10 cellular contexts compared by ENCODE assay signal in genomic region chr20:539848-540247, GRCh38. TPM values are rescaled to one million over a fixed set of nuclear protein-coding genes. Genes with fewer than 3 reads are reported as not detected.
DNase-seq lines count a peak whose midpoint lies in the region; ATAC-seq and TF ChIP-seq lines count a peak whose summit lies in the region.
"Had no signal": no experiment of that assay in that cellular context is flagged by ENCODE, and none has a peak within 500 bp of the region (broad histone marks: within the 10 kb centered on the region; RNA-seq: fewer than 3 reads in every experiment).

No MANE protein-coding gene starts in this region.

- H2AFZ ChIP-seq in hepatocyte = no peak overlapping the region

- peaks cover 86% of the 10 kb centered on the region for H3K79me2 ChIP-seq in hepatocyte

- no peaks in the 10 kb centered on the region for H3K36me3 ChIP-seq in hepatocyte (replicated peaks; ENCODE audit: insufficient read depth, low read depth)

- H3K9me3 Mint-ChIP-seq in activated naive CD8-positive, alpha-beta T cell treated with anti-CD3 and anti-CD28 coated beads, Interleukin-2, amount 50 U/mL, for 24 hours = peaks cover 6% of the 10 kb centered on the region

- H3K27ac Mint-ChIP-seq in activated naive CD8-positive, alpha-beta T cell treated with anti-CD3 and anti-CD28 coated beads, Interleukin-2, amount 50 U/mL, for 24 hours = no peak overlapping the region

- H4K20me1 ChIP-seq in hepatocyte (ENCODE audit: insufficient read depth, poor library complexity, severe bottlenecking) = peaks cover 80% of the 10 kb centered on the region

- no peaks in the 10 kb centered on the region for H3K9me2 ChIP-seq in hepatocyte (replicated peaks; ENCODE audit: insufficient read depth)

- H3K4me2 ChIP-seq in hepatocyte = peak overlapping the region; percentile 88

- peaks cover 31% of the 10 kb centered on the region for H3K4me1 ChIP-seq in hepatocyte (ENCODE audit: insufficient read depth)

- peaks cover 44% of the 10 kb centered on the region for H3K36me3 Mint-ChIP-seq in activated naive CD8-positive, alpha-beta T cell treated with anti-CD3 and anti-CD28 coated beads, Interleukin-2, amount 50 U/mL, for 24 hours (ENCODE audit: low read depth)

- peaks cover 89% of the 10 kb centered on the region for H3K4me1 Mint-ChIP-seq in activated naive CD8-positive, alpha-beta T cell treated with anti-CD3 and anti-CD28 coated beads, Interleukin-2, amount 50 U/mL, for 24 hours

- H3K4me3 Mint-ChIP-seq in activated naive CD8-positive, alpha-beta T cell treated with anti-CD3 and anti-CD28 coated beads, Interleukin-2, amount 50 U/mL, for 24 hours = peak overlapping the region; percentile 6

- H3K27ac ChIP-seq in hepatocyte = peak overlapping the region; percentile 52
- H3K27ac ChIP-seq: 22Rv1 had no signal

- H3K27me3 Mint-ChIP-seq in activated naive CD8-positive, alpha-beta T cell treated with anti-CD3 and anti-CD28 coated beads, Interleukin-2, amount 50 U/mL, for 24 hours = no peaks in the 10 kb centered on the region

- H3K27me3 ChIP-seq in hepatocyte = no peaks in the 10 kb centered on the region

- H3K4me3 ChIP-seq in hepatocyte = no peak overlapping the region

- 28% methylated on average over 2 of the region's 2 CpGs for WGBS in hepatocyte (ENCODE audit: low lambda C conversion rate, missing lambda C conversion rate)

- DNase-seq in DMS 273 (lab: John Stamatoyannopoulos, UW; ENCODE audit: unreplicated experiment) (peak; percentile 16), DMS 273 treated with DMSO at 0.1 percent for 48 hours (lab: John Stamatoyannopoulos, UW) (no peak), hepatocyte (ENCODE audit: low spot score) (peak; percentile 79), stromal cell of bone marrow (ENCODE audit: low read depth) (peak; percentile 56), retina (no peak)
- no peak for DNase-seq in activated naive CD8-positive, alpha-beta T cell treated with anti-CD3 and anti-CD28 coated beads, Interleukin-2, amount 50 U/mL, for 24 hours
- DNase-seq: activated effector memory CD4-positive, alpha-beta T cell treated with anti-CD3 and anti-CD28 coated beads, Interleukin-2, amount 50 U/mL, for 16 hours had no signal

- no peaks in the 10 kb centered on the region for H3K9me3 ChIP-seq in hepatocyte (ENCODE audit: low read depth)

- TF ChIP-seq CTCF in hepatocyte (IDR thresholded peaks at IDR 0.05; ENCODE audit: poor library complexity) = no peak

- no peak for ATAC-seq in activated naive CD8-positive, alpha-beta T cell treated with anti-CD3 and anti-CD28 coated beads, Interleukin-2, amount 50 U/mL, for 24 hours
- no peak for ATAC-seq in GM19452 (IDR thresholded peaks at IDR 0.05; ENCODE audit: unreplicated experiment)
- no peak for ATAC-seq in HG03460 (IDR thresholded peaks at IDR 0.05; ENCODE audit: unreplicated experiment)

RNA-seq across cellular contexts. Expression of gene CSNK2A1, which starts 3.7 kb away (rescaled TPM):
- 157 and 173 TPM in 2 replicates for total RNA-seq in hepatocyte
- polyA plus RNA-seq in hepatocyte = 63.9 and 65.6 TPM in 2 replicates

Comparison
In these comparisons a context has a peak if more than half of its experiments do, and no peak if none do; other contexts are left out.
1. DNase-seq: peak in DMS 273 (single experiment), hepatocyte (single experiment) and stromal cell of bone marrow (single experiment); none in DMS 273 treated with DMSO at 0.1 percent for 48 hours (single experiment), activated naive CD8-positive, alpha-beta T cell treated with anti-CD3 and anti-CD28 coated beads, Interleukin-2, amount 50 U/mL, for 24 hours (single experiment) and retina (single experiment).